In genomic region chr4:17132226-17132625, GRCh38 we compare ENCODE assay signal across 26 cellular contexts.
"Had no signal": no experiment of that assay in that cellular context is flagged by ENCODE, and none has a peak within 500 bp of the region (broad histone marks: within the 10 kb centered on the region; RNA-seq: fewer than 3 reads in every experiment).

No MANE protein-coding gene starts in this region.

- ATAC-seq: left colon; left lung; lower lobe of right lung; naive thymus-derived CD8-positive, alpha-beta T cell; pancreas; right cardiac atrium; sciatic nerve; stimulated activated effector memory CD8-positive, alpha-beta T cell treated with anti-CD3 and anti-CD28 coated beads, Interleukin-12 subunit alpha, Interleukin-12 subunit beta, amount 100 ng/mL, for 72 hours; upper lobe of right lung had no signal

- H3K4me3 ChIP-seq: left lung, lower lobe of right lung, pancreas, prostate gland, skin epidermis, spleen, suprapubic skin, thoracic aorta, tibial artery, upper lobe of right lung had no signal

- H3K27ac ChIP-seq: left lung, lower lobe of right lung, pancreas, prostate gland, skin epidermis, spleen, suprapubic skin, thoracic aorta, tibial artery, upper lobe of right lung had no signal

- H3K4me1 ChIP-seq: left lung, lower lobe of right lung, pancreas, prostate gland, spleen, suprapubic skin, tibial artery, upper lobe of right lung had no signal

- DNase-seq: hypothalamus; immature natural killer cell; kidney; left colon; left lung; lower lobe of right lung; mammary epithelial cell; mesenchymal stem cell; naive thymus-derived CD8-positive, alpha-beta T cell; nucleus accumbens; pancreas; posterior cingulate gyrus; retina; right cardiac atrium; spleen; stimulated activated CD4-positive, alpha-beta T cell treated with anti-CD3 and anti-CD28 coated beads, Interleukin-4, amount 100 ng/mL, for 24 hours; stimulated activated naive CD4-positive, alpha-beta T cell; tibial artery; trophoblast cell; upper lobe of right lung had no signal

- H3K9me3 ChIP-seq: lower lobe of right lung, pancreas, prostate gland, suprapubic skin, thoracic aorta, tibial artery, upper lobe of right lung had no signal

- H3K36me3 ChIP-seq: left lung, lower lobe of right lung, pancreas, prostate gland, spleen, suprapubic skin, thoracic aorta, tibial artery, upper lobe of right lung had no signal

- H3K27me3 ChIP-seq: left lung, pancreas, spleen, suprapubic skin, tibial artery, upper lobe of right lung had no signal
